ENCODE assay signal across 8 cellular contexts in genomic region chr3:53346922-53347260, GRCh38. TPM values are rescaled to one million over a fixed set of nuclear protein-coding genes. Genes with fewer than 3 reads are reported as not detected.
DNase-seq lines count a peak whose midpoint lies in the region; TF ChIP-seq lines count a peak whose summit lies in the region.

No MANE protein-coding gene starts in this region.

- H3K4me3 ChIP-seq in AG04449 (ENCODE audit: low read depth, low read length) (peak overlapping the region; percentile 97), left ventricle myocardium inferior (peak overlapping the region; percentile 91), spleen (peak overlapping the region; percentile 42 to 92 (median 86))

- intact Hi-C loops in left ventricle myocardium inferior (cut with micrococcal nuclease): no loop called here
- intact Hi-C loops in spleen (cut with DNase I; ENCODE audit: low total_unique reads): no loop called here

- H2BK15ac ChIP-seq in H9 (ENCODE audit: low read depth, low read length): no peak overlapping the region

- H2AK5ac ChIP-seq in H9 (ENCODE audit: insufficient read length, low read length): no peak overlapping the region

- H3K36me3 ChIP-seq in left ventricle myocardium inferior (peaks cover 13% of the 10 kb centered on the region), spleen (peaks cover 0 to 28% (median 15%) of the 10 kb centered on the region in 6 donors)

- no peak overlapping the region for H2BK20ac ChIP-seq in H9 (ENCODE audit: low read depth, low read length, poor library complexity, severe bottlenecking)

- H3K27ac ChIP-seq in H9 (ENCODE audit: insufficient read length, low read depth, low read length) (peak overlapping the region; percentile 3), VCaP (peak overlapping the region; percentile 95), left ventricle myocardium inferior (replicated peaks) (peak overlapping the region; percentile 96), spleen (peak overlapping the region; percentile 90 to 97 (median 94))

- H3K14ac ChIP-seq in H9 (ENCODE audit: insufficient read depth, low read length): 0 out of 2 replicates have a peak overlapping the region, but pooled peaks have one; percentile 33

- H2BK120ac ChIP-seq in H9 (ENCODE audit: low read depth, low read length, poor library complexity, severe bottlenecking): no peak overlapping the region

- no peaks in the 10 kb centered on the region for H3K79me1 ChIP-seq in H9 (ENCODE audit: insufficient read depth, low read depth, low read length, poor library complexity, severe bottlenecking)

- no peaks in the 10 kb centered on the region for H3K9me3 Mint-ChIP-seq in H9

- no peak for TF ChIP-seq POLR2A in spleen (IDR thresholded peaks at IDR 0.05)

- no peak overlapping the region for H3K23ac ChIP-seq in H9 (ENCODE audit: insufficient read length, low read depth, low read length)

- H3K27me3 ChIP-seq in H9 (ENCODE audit: insufficient read depth, low read length): no peaks in the 10 kb centered on the region
- H3K27me3 ChIP-seq in left ventricle myocardium inferior (ENCODE audit: low read depth): no peaks in the 10 kb centered on the region
- H3K27me3 ChIP-seq in spleen (replicated peaks in 1 of 7): no peaks in the 10 kb centered on the region

- no peaks in the 10 kb centered on the region for H3K27me3 Mint-ChIP-seq in H9 (ENCODE audit: low read depth)

- H3K4ac ChIP-seq in H9 (ENCODE audit: low read depth, low read length): no peak overlapping the region

- peak overlapping the region; percentile 82 for H3K4me2 ChIP-seq in H9 (ENCODE audit: insufficient read depth, insufficient read length, low read length)

- H3K36me3 Mint-ChIP-seq in H9 (ENCODE audit: insufficient read depth in 1 of 3, low read depth in 3 of 3): peaks cover 13 to 26% (median 25%) of the 10 kb centered on the region in 3 experiments; a peak in 6 of 7 replicates

- no peaks in the 10 kb centered on the region for H3K4me1 ChIP-seq in H9 (ENCODE audit: insufficient read depth, low read length)
- H3K4me1 ChIP-seq in left ventricle myocardium inferior: peaks cover 63% of the 10 kb centered on the region
- H3K4me1 ChIP-seq in spleen: peaks cover 21 to 60% (median 44%) of the 10 kb centered on the region in 6 donors

- no peak overlapping the region for H2BK5ac ChIP-seq in H9 (ENCODE audit: insufficient read length, low read length)

- H3K4me3 Mint-ChIP-seq in H9: peak overlapping the region; percentile 99 to 100

- H3K9me3 ChIP-seq in H9 (ENCODE audit: control insufficient read depth, low read depth, low read length) (no peaks in the 10 kb centered on the region), left ventricle myocardium inferior (replicated peaks) (no peaks in the 10 kb centered on the region), spleen (no peaks in the 10 kb centered on the region)

- TF ChIP-seq CTCF in AG04449 (IDR thresholded peaks at IDR 0.05; ENCODE audit: insufficient read depth, low read length, missing control alignments) (no peak), H9 (conservative IDR thresholded peaks at IDR 0.05) (no peak), VCaP (conservative IDR thresholded peaks at IDR 0.05) (no peak), left ventricle myocardium inferior (IDR thresholded peaks at IDR 0.05; ENCODE audit: borderline replicate concordance) (no peak), spleen (IDR thresholded peaks at IDR 0.05 in 8 of 11, conservative IDR thresholded peaks at IDR 0.05 in 3 of 11) (no peak)

- no CpG with 5 or more reads among the region's 11 CpGs for WGBS in H9 (ENCODE audit: extremely low coverage, insufficient read length, low lambda C conversion rate)
- 0 to 1% (median 0%) methylated on average over 11 of the region's 11 CpGs for WGBS in spleen, 5 donors

- H4K91ac ChIP-seq in H9 (ENCODE audit: insufficient read length, low read depth, low read length): no peak overlapping the region

- no peaks in the 10 kb centered on the region for H4K20me1 ChIP-seq in H9 (ENCODE audit: control insufficient read depth, insufficient read depth, insufficient read length)

- H3K56ac ChIP-seq in H9 (ENCODE audit: insufficient read length, low read depth, low read length): no peak overlapping the region

- H4K5ac ChIP-seq in H9 (ENCODE audit: insufficient read length, low read depth, low read length): no peak overlapping the region

- DNase-seq in AG04449 (ENCODE audit: low read depth, low spot score) (no peak), H9 (no peak), left ventricle myocardium inferior (no peak), spleen (no peak), NCI-H128 (lab: John Stamatoyannopoulos, UW; ENCODE audit: unreplicated experiment) (no peak), ureter (ENCODE audit: low spot score) (no peak)
- no peak for DNase-seq in activated CD4-positive, alpha-beta T cell treated with anti-CD3 and anti-CD28 coated beads, Interleukin-2, amount 50 U/mL, for 48 hours

- CTCF ChIA-PET in AG04449 (lab: Yijun Ruan, JAX): interaction anchor here (1.8 to 2.6 kb wide), 3 partner anchors 10 to 151 kb away, joined by 4 to 8 read pairs (median 4); no protein-coding TSS in a partner anchor

- peaks cover 3% of the 10 kb centered on the region; the same call in 1 of the 2 replicates for H3K79me2 ChIP-seq in H9 (ENCODE audit: insufficient read depth, low read length)

- no peak overlapping the region for H3T11ph ChIP-seq in H9 (ENCODE audit: low read length)

- H3K9ac ChIP-seq in H9 (ENCODE audit: extremely low read depth, insufficient read length, low read length): peak overlapping the region; percentile 94

- peak overlapping the region; percentile 71 for H3K18ac ChIP-seq in H9 (ENCODE audit: insufficient read length, low read depth, low read length)

- no peak overlapping the region for H4K8ac ChIP-seq in H9 (replicated peaks; ENCODE audit: insufficient read length, low read depth, low read length)

- H3K4me1 Mint-ChIP-seq in H9: peaks cover 14 to 16% of the 10 kb centered on the region in 2 experiments

- peaks cover 4% of the 10 kb centered on the region for H3K23me2 ChIP-seq in H9 (ENCODE audit: insufficient read length, low read depth, low read length, poor library complexity, severe bottlenecking)

- POLR2A ChIA-PET in AG04449 (lab: Yijun Ruan, JAX): no interaction called here

- H2BK12ac ChIP-seq in H9 (ENCODE audit: insufficient read length, low read depth, low read length): no peak overlapping the region

- peak overlapping the region; percentile 98 to 99 (median 98) for H3K27ac Mint-ChIP-seq in H9

- no peak overlapping the region for H2AFZ ChIP-seq in H9 (ENCODE audit: low read length)

RNA-seq across cellular contexts. Expression of gene DCP1A, which starts 0.5 kb away (rescaled TPM):
- total RNA-seq in H9 (2021) (17.2 and 17.8 TPM in 2 replicates), left ventricle myocardium inferior (17.3 TPM), spleen (10 to 100 TPM; 22.1 to 28.1 (median 25.1) TPM), ureter (31.7 TPM)
- 1 to 10 TPM; 4.0 to 6.8 (median 5.6) TPM for polyA plus RNA-seq in spleen

Comparison
In these comparisons a context has a peak if more than half of its experiments do, and no peak if none do; other contexts are left out.
1. H3K27ac ChIP-seq: peak in every context shown above with its lines; median percentile 96 in left ventricle myocardium inferior; 95 in VCaP; 94 in spleen; 3 in H9.